15 cellular contexts compared by ENCODE assay signal in the genomic region with DNA sequence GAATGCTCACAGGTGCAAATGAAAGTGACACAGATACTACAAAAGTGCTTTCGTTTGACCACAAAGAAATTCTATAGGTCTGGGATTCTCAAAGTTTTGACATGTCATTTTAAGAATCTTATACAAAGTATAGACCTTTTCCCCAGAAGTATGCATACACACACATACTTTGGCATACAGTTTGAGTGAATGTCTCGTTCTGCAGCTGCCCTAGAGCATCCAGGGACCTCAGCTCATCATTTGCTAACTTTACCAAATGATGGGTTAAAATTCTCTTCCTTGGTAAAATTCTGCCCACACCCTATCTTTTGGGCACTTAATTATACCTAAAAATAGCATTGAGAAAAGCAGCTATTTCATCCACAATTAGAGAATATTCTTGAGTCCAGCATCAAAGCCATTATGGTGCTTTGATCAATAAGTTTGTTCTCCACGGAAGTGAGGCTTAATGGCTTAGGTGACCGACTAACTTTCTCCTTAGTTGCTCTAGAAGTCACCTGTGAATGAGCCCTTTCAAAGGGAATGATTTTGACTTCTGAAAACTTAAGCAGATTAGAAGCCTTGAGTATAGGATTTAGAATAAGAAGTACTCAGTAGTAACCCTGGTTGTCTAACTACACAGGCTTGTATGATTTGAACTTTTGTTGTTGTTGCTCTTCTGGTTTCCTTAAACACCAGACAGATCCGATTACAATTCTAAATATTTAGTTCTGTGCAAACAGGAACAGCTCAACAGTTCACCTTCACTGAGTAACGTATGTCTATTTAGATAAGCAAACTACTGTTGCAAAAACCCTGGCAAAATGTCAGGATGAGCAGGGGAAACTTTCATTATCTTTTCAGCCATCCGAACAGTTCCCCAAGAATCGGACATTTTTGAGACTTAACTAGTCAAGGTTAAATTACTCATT.
DNase-seq lines count a peak whose midpoint lies in the region; TF ChIP-seq lines count a peak whose summit lies in the region.
"Had no signal": no experiment of that assay in that cellular context is flagged by ENCODE, and none has a peak within 500 bp of the region (broad histone marks: within the 10 kb centered on the region; RNA-seq: fewer than 3 reads in every experiment).

No MANE protein-coding gene starts in this region.

- TF ChIP-seq CTCF in astrocyte of the spinal cord (IDR thresholded peaks at IDR 0.05; ENCODE audit: low read depth, low read length) = no peak

- H3K4me3 ChIP-seq in astrocyte of the spinal cord (ENCODE audit: low read depth, low read length) = no peak overlapping the region
- H3K4me3 ChIP-seq: coronary artery, heart right ventricle, upper lobe of right lung had no signal

- in situ Hi-C loops in astrocyte of the spinal cord (cut with HindIII; ENCODE audit: low sequenced_read_pairs) = no loop called here

- DNase-seq in EL (peak; percentile 7), NCI-H226 (peak; percentile 58), astrocyte of the spinal cord (ENCODE audit: low read depth, low spot score) (peak; percentile 5), myocyte (ENCODE audit: low read depth) (peak; percentile 9), NCI-H2081 treated with DMSO at 0.1 percent for 48 hours (lab: John Stamatoyannopoulos, UW) (no peak), T-helper 9 cell (no peak), epidermal melanocyte (ENCODE audit: insufficient read length, low spot score) (no peak)
- DNase-seq: activated CD4-positive, alpha-beta T cell treated with anti-CD3 and anti-CD28 coated beads for 36 hours; heart right ventricle; mesendoderm; NCI-H187 treated with DMSO at 0.1 percent for 48 hours; retina; Right ventricle myocardium superior; upper lobe of right lung had no signal

Comparison
In these comparisons a context has a peak if more than half of its experiments do, and no peak if none do; other contexts are left out.
1. DNase-seq: peak in EL (single experiment), NCI-H226 (single experiment), astrocyte of the spinal cord (single experiment) and myocyte (single experiment); none in NCI-H2081 treated with DMSO at 0.1 percent for 48 hours (single experiment), T-helper 9 cell (single experiment) and epidermal melanocyte (single experiment).